15 cellular contexts compared by ENCODE assay signal in the genomic region with DNA sequence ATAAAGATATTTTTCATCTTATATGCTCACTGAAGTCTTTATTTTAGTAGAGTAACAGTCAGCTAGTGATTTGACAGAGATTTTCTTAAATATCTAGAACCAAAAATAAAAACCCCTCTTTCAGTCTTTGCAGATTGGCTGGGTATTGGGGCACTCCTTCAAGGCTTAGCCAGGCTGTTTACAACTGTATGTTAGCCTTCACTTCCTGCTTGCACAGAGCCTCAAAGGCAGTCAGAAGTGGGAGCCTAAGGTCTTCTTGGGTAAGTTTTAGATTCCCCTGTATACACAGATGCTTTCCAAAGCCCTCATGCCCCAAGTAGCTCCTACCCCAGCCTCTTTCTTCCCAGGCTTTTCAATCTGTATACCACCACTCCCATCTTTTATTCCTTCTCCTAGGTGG.
DNase-seq lines count a peak whose midpoint lies in the region; ATAC-seq and TF ChIP-seq lines count a peak whose summit lies in the region.
"Had no signal": no experiment of that assay in that cellular context is flagged by ENCODE, and none has a peak within 500 bp of the region (broad histone marks: within the 10 kb centered on the region; RNA-seq: fewer than 3 reads in every experiment).

No MANE protein-coding gene starts in this region.

- no peak for TF ChIP-seq EP300 in suprapubic skin (IDR thresholded peaks at IDR 0.05)

- H3K27me3 Mint-ChIP-seq in activated naive CD8-positive, alpha-beta T cell: no peaks in the 10 kb centered on the region
- no peaks in the 10 kb centered on the region for H3K27me3 Mint-ChIP-seq in activated naive CD8-positive, alpha-beta T cell treated with anti-CD3 and anti-CD28 coated beads, Interleukin-2, amount 50 U/mL, for 24 hours
- H3K27me3 Mint-ChIP-seq in central memory CD8-positive, alpha-beta T cell: no peaks in the 10 kb centered on the region
- H3K27me3 Mint-ChIP-seq in neural crest cell (ENCODE audit: low read depth): no peaks in the 10 kb centered on the region

- H3K9me3 ChIP-seq in suprapubic skin: no peaks in the 10 kb centered on the region

- peaks cover 21% of the 10 kb centered on the region for H3K4me1 Mint-ChIP-seq in activated naive CD8-positive, alpha-beta T cell (ENCODE audit: low read depth)
- peaks cover 16% of the 10 kb centered on the region for H3K4me1 Mint-ChIP-seq in activated naive CD8-positive, alpha-beta T cell treated with anti-CD3 and anti-CD28 coated beads, Interleukin-2, amount 50 U/mL, for 24 hours
- peaks cover 31% of the 10 kb centered on the region for H3K4me1 Mint-ChIP-seq in central memory CD8-positive, alpha-beta T cell
- H3K4me1 Mint-ChIP-seq in neural crest cell: no peaks in the 10 kb centered on the region

- TF ChIP-seq CTCF in GM12865 (IDR thresholded peaks at IDR 0.05; ENCODE audit: insufficient read depth, low read depth, low read length, missing control alignments): no peak
- no peak for TF ChIP-seq CTCF in neural crest cell (conservative IDR thresholded peaks at IDR 0.05)
- no peak for TF ChIP-seq CTCF in suprapubic skin (IDR thresholded peaks at IDR 0.05)

- no peak overlapping the region for H3K27ac ChIP-seq in suprapubic skin
- H3K27ac ChIP-seq: C4-2B, KMS-11 had no signal

- no peaks in the 10 kb centered on the region for H3K36me3 ChIP-seq in suprapubic skin

- H3K27me3 ChIP-seq in suprapubic skin: no peaks in the 10 kb centered on the region

- no peak overlapping the region for H3K4me3 ChIP-seq in GM12865 (ENCODE audit: low read depth, low read length)
- H3K4me3 ChIP-seq in suprapubic skin: no peak overlapping the region

- H3K9me3 Mint-ChIP-seq in activated naive CD8-positive, alpha-beta T cell (ENCODE audit: low read depth): no peaks in the 10 kb centered on the region
- H3K9me3 Mint-ChIP-seq in activated naive CD8-positive, alpha-beta T cell treated with anti-CD3 and anti-CD28 coated beads, Interleukin-2, amount 50 U/mL, for 24 hours: no peaks in the 10 kb centered on the region
- no peaks in the 10 kb centered on the region for H3K9me3 Mint-ChIP-seq in central memory CD8-positive, alpha-beta T cell
- no peaks in the 10 kb centered on the region for H3K9me3 Mint-ChIP-seq in neural crest cell

- peaks cover 8% of the 10 kb centered on the region for H3K36me3 Mint-ChIP-seq in activated naive CD8-positive, alpha-beta T cell
- peaks cover 7% of the 10 kb centered on the region for H3K36me3 Mint-ChIP-seq in activated naive CD8-positive, alpha-beta T cell treated with anti-CD3 and anti-CD28 coated beads, Interleukin-2, amount 50 U/mL, for 24 hours (ENCODE audit: low read depth)
- peaks cover 8% of the 10 kb centered on the region for H3K36me3 Mint-ChIP-seq in central memory CD8-positive, alpha-beta T cell (ENCODE audit: insufficient read depth)
- peaks cover 3% of the 10 kb centered on the region for H3K36me3 Mint-ChIP-seq in neural crest cell (ENCODE audit: low read depth)

- H3K4me1 ChIP-seq in suprapubic skin: no peaks in the 10 kb centered on the region

- peak overlapping the region; percentile 5 for H3K4me3 Mint-ChIP-seq in activated naive CD8-positive, alpha-beta T cell
- no peak overlapping the region for H3K4me3 Mint-ChIP-seq in activated naive CD8-positive, alpha-beta T cell treated with anti-CD3 and anti-CD28 coated beads, Interleukin-2, amount 50 U/mL, for 24 hours
- no peak overlapping the region for H3K4me3 Mint-ChIP-seq in central memory CD8-positive, alpha-beta T cell
- H3K4me3 Mint-ChIP-seq in neural crest cell: no peak overlapping the region

- ATAC-seq in activated naive CD8-positive, alpha-beta T cell treated with anti-CD3 and anti-CD28 coated beads, Interleukin-2, amount 50 U/mL, for 24 hours: no peak
- ATAC-seq in central memory CD8-positive, alpha-beta T cell (replicated peaks; ENCODE audit: extremely low read depth, poor library complexity, severe bottlenecking): peak; percentile 60

- no peak for DNase-seq in activated naive CD8-positive, alpha-beta T cell treated with anti-CD3 and anti-CD28 coated beads, Interleukin-2, amount 50 U/mL, for 24 hours
- DNase-seq in GM12865 (ENCODE audit: low read depth): peak; percentile 21
- DNase-seq in central memory CD8-positive, alpha-beta T cell (ENCODE audit: low spot score in 2 of 2): no peak
- no peak for DNase-seq in neural crest cell (ENCODE audit: low read depth, low spot score)
- no peak for DNase-seq in suprapubic skin (ENCODE audit: low spot score in 2 of 2)
- no peak for DNase-seq in NCI-H1105 (lab: John Stamatoyannopoulos, UW)
- DNase-seq: COR-L47, NCI-H1694, NCI-H2081, NCI-H2171, NCI-H524 treated with DMSO at 0.1 percent for 48 hours, Right ventricle myocardium superior had no signal

- H3K27ac Mint-ChIP-seq in activated naive CD8-positive, alpha-beta T cell: no peak overlapping the region
- no peak overlapping the region for H3K27ac Mint-ChIP-seq in activated naive CD8-positive, alpha-beta T cell treated with anti-CD3 and anti-CD28 coated beads, Interleukin-2, amount 50 U/mL, for 24 hours
- peak overlapping the region; percentile 33 for H3K27ac Mint-ChIP-seq in central memory CD8-positive, alpha-beta T cell (ENCODE audit: low read depth)
- H3K27ac Mint-ChIP-seq in neural crest cell (ENCODE audit: unreplicated experiment): peak overlapping the region; percentile 16

- TF ChIP-seq POLR2A in suprapubic skin (IDR thresholded peaks at IDR 0.05): no peak

Comparison
In these comparisons a context has a peak if more than half of its experiments do, and no peak if none do; other contexts are left out.
1. H3K27ac Mint-ChIP-seq: peak in central memory CD8-positive, alpha-beta T cell (single experiment) and neural crest cell (single experiment); none in activated naive CD8-positive, alpha-beta T cell (single experiment) and activated naive CD8-positive, alpha-beta T cell treated with anti-CD3 and anti-CD28 coated beads, Interleukin-2, amount 50 U/mL, for 24 hours (single experiment).